8 cellular contexts compared by ENCODE assay signal in genomic region chr2:85353876-85354285, GRCh38. TPM values are rescaled to one million over a fixed set of nuclear protein-coding genes. Genes with fewer than 3 reads are reported as not detected.
A peak's percentile ranks its signal among the peaks of the same experiment; 100 is the strongest.
DNase-seq lines count a peak whose midpoint lies in the region; ATAC-seq and TF ChIP-seq lines count a peak whose summit lies in the region.

No MANE protein-coding gene starts in this region.

- TF ChIP-seq EP300 in stomach (IDR thresholded peaks at IDR 0.05): no peak

- DNase-seq in HFFc6 (peak; percentile 36), RPMI8226 (peak; percentile 34), chondrocyte (ENCODE audit: low spot score) (no peak), lower leg skin (ENCODE audit: low spot score in 2 of 2) (peak; percentile 57 to 91), stomach (peak; percentile 78), ecto neural progenitor cell (ENCODE audit: low spot score) (no peak)

- H3K27ac ChIP-seq in stomach: peak overlapping the region; percentile 87 to 92 (median 88)

- peak overlapping the region; percentile 94 for H3K27ac Mint-ChIP-seq in HFFc6
- peak overlapping the region; percentile 97 for H3K27ac Mint-ChIP-seq in chondrocyte (ENCODE audit: unreplicated experiment)

- no peak for ATAC-seq in GM18873 (IDR thresholded peaks at IDR 0.05; ENCODE audit: low FRiP score, unreplicated experiment)

- H3K36me3 ChIP-seq in ES-I3 (ENCODE audit: insufficient read depth, low read length) (peaks cover 7% of the 10 kb centered on the region; the same call in 1 of the 2 replicates), stomach (peaks cover 23 to 62% (median 57%) of the 10 kb centered on the region in 4 donors)

- TF ChIP-seq CTCF in HFFc6 (IDR thresholded peaks at IDR 0.05): no peak
- no peak for TF ChIP-seq CTCF in chondrocyte (IDR thresholded peaks at IDR 0.05)
- no peak for TF ChIP-seq CTCF in lower leg skin (IDR thresholded peaks at IDR 0.05)
- TF ChIP-seq CTCF in stomach (IDR thresholded peaks at IDR 0.05): no peak

- no peaks in the 10 kb centered on the region for H3K27me3 ChIP-seq in stomach

- no peaks in the 10 kb centered on the region for H3K9me3 Mint-ChIP-seq in HFFc6
- H3K9me3 Mint-ChIP-seq in chondrocyte (ENCODE audit: low read depth): no peaks in the 10 kb centered on the region

- 0 out of 2 replicates have a peak, but pooled peaks cover 5% of the 10 kb centered on the region for H3K4me1 ChIP-seq in ES-I3 (ENCODE audit: insufficient read depth, low read length)
- H3K4me1 ChIP-seq in stomach: peaks cover 0 to 68% (median 56%) of the 10 kb centered on the region in 4 donors

- peaks cover 28% of the 10 kb centered on the region for H3K36me3 Mint-ChIP-seq in HFFc6 (ENCODE audit: low read depth)
- peaks cover 17% of the 10 kb centered on the region for H3K36me3 Mint-ChIP-seq in chondrocyte (ENCODE audit: low read depth)

- H3K27me3 Mint-ChIP-seq in HFFc6 (ENCODE audit: insufficient read depth): no peaks in the 10 kb centered on the region; the same call in none of the 2 replicates
- H3K27me3 Mint-ChIP-seq in chondrocyte (ENCODE audit: low read depth): no peaks in the 10 kb centered on the region

- intact Hi-C loops in lower leg skin (cut with DNase I; ENCODE audit: low total_unique reads) (no loop called here), stomach (cut with DNase I; ENCODE audit: low total_unique reads) (no loop called here)

- peak overlapping the region; percentile 57 for H3K4me3 ChIP-seq in lower leg skin (ENCODE audit: low read depth, poor library complexity, severe bottlenecking)
- peak overlapping the region; percentile 73 to 87 (median 77) for H3K4me3 ChIP-seq in stomach

- H3K9ac ChIP-seq in ES-I3 (ENCODE audit: low read depth, low read length): peak overlapping the region; percentile 96

- H3K4me3 Mint-ChIP-seq in HFFc6 (peak overlapping the region; percentile 97), chondrocyte (ENCODE audit: unreplicated experiment) (peak overlapping the region; percentile 98)

- 4 to 11% methylated on average over 12 to 16 of the region's 16 CpGs for WGBS in lower leg skin, 2 donors
- 2 to 21% (median 7%) methylated on average over 10 to 16 of the region's 16 CpGs for WGBS in stomach, 5 donors

- H3K9me3 ChIP-seq in ES-I3 (ENCODE audit: control insufficient read depth, insufficient read depth, low read length) (no peaks in the 10 kb centered on the region), stomach (no peaks in the 10 kb centered on the region)

- H3K4me1 Mint-ChIP-seq in HFFc6 (ENCODE audit: low read depth): peaks cover 28% of the 10 kb centered on the region
- H3K4me1 Mint-ChIP-seq in chondrocyte (ENCODE audit: low read depth): peaks cover 37% of the 10 kb centered on the region

- no peak for TF ChIP-seq POLR2A in lower leg skin (IDR thresholded peaks at IDR 0.05)
- TF ChIP-seq POLR2A in stomach (IDR thresholded peaks at IDR 0.05): no peak

RNA-seq across cellular contexts. Expression of gene RETSAT, which starts 0.4 kb away (rescaled TPM):
- 10 to 100 TPM; 36.3 to 50.4 (median 39.0) TPM for total RNA-seq in HFFc6 (2021; fragmentation: NEBNext Ultra II Directional; extraction: Animal tissue kit (Norgen Biotek cat#: 25700))
- 35.6 to 40.3 TPM (median 36.3 TPM) in 3 replicates for total RNA-seq in chondrocyte
- total RNA-seq in lower leg skin: 100 to 1,000 TPM in 2 of 4 donors, 10 to 100 TPM in 2; 86.2 to 121 (median 101) TPM
- 10 to 100 TPM; 22.2 to 90.1 (median 83.9) TPM for total RNA-seq in stomach
- 10 to 100 TPM; 11.5 to 23.9 (median 19.4) TPM for polyA plus RNA-seq in stomach

RNA-seq across cellular contexts. Expression of gene ELMOD3, which starts 0.7 kb away (rescaled TPM):
- total RNA-seq in HFFc6 (2021; fragmentation: NEBNext Ultra II Directional; extraction: Animal tissue kit (Norgen Biotek cat#: 25700)): 10 to 100 TPM in 2 of 6 experiments, 1 to 10 TPM in 4; 7.0 to 10.9 (median 9.3) TPM
- total RNA-seq in chondrocyte: 14.3 to 20.0 TPM (median 15.2 TPM) in 3 replicates
- 10 to 100 TPM; 10.0 to 26.1 (median 23.5) TPM for total RNA-seq in lower leg skin
- total RNA-seq in stomach: 10 to 100 TPM; 16.9 to 43.8 (median 21.7) TPM
- polyA plus RNA-seq in stomach: 10 to 100 TPM; 13.4 to 19.7 (median 17.0) TPM

RNA-seq across cellular contexts. Expression of gene TGOLN2, which starts 26.1 kb away (rescaled TPM):
- total RNA-seq in HFFc6 (2021; fragmentation: NEBNext Ultra II Directional; extraction: Animal tissue kit (Norgen Biotek cat#: 25700)): 100 to 1,000 TPM; 143 to 161 (median 150) TPM
- total RNA-seq in chondrocyte (79.7 to 101 TPM (median 84.8 TPM) in 3 replicates), lower leg skin (10 to 100 TPM; 57.3 to 90.4 (median 82.3) TPM), stomach (100 to 1,000 TPM; 104 to 232 (median 181) TPM)
- polyA plus RNA-seq in stomach: 10 to 100 TPM; 10.8 to 21.7 (median 13.0) TPM

RNA-seq across cellular contexts. Expression of gene CAPG, which starts 56.3 kb away (rescaled TPM):
- total RNA-seq in HFFc6 (2021; fragmentation: NEBNext Ultra II Directional; extraction: Animal tissue kit (Norgen Biotek cat#: 25700)): 10 to 100 TPM; 10.7 to 49.6 (median 13.6) TPM
- total RNA-seq in chondrocyte (40.5 to 77.6 TPM (median 76.5 TPM) in 3 replicates), lower leg skin (100 to 1,000 TPM; 177 to 272 (median 232) TPM), stomach (100 to 1,000 TPM in 2 of 5 donors, 10 to 100 TPM in 3; 35.0 to 135 (median 50.8) TPM)
- 100 to 1,000 TPM; 146 to 350 (median 157) TPM for polyA plus RNA-seq in stomach

Comparison
In these comparisons a context has a peak if more than half of its experiments do, and no peak if none do; other contexts are left out.
1. DNase-seq: peak in HFFc6 (single experiment), RPMI8226 (single experiment), lower leg skin (2 of 2) and stomach (single experiment); none in chondrocyte (single experiment) and ecto neural progenitor cell (single experiment).